23 cellular contexts compared by ENCODE assay signal in the genomic region with DNA sequence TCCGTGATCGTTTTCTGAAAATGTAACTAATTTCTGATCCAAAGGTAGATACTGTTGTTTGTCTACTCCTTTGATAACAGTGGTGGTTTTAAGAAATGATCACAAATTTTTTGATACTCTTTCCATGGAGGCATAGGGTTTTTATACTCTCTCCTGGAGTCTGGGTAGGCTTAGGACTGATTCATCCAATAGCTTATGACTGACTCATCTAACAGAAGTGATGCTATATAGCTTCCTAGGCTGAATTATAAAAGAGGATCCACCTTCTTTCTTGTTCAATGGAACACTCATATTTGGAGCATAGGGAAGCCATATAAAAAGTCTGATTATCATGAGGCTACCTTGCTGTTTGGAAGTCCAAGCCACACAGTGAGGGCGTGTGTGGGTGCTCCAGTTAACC.
DNase-seq lines count a peak whose midpoint lies in the region; ATAC-seq and TF ChIP-seq lines count a peak whose summit lies in the region.
"Had no signal": no experiment of that assay in that cellular context is flagged by ENCODE, and none has a peak within 500 bp of the region (broad histone marks: within the 10 kb centered on the region; RNA-seq: fewer than 3 reads in every experiment).

No MANE protein-coding gene starts in this region.

- no peak overlapping the region for H3K27ac Mint-ChIP-seq in MCF 10A (ENCODE audit: low read depth, unreplicated experiment)
- no peak overlapping the region for H3K27ac Mint-ChIP-seq in natural killer cell treated with Interleukin-12 subunit alpha and Interleukin-12 subunit beta and Interleukin-15 and Interleukin-18, amount 100 ng/mL, for 72 hours
- H3K27ac Mint-ChIP-seq: activated CD8-positive, alpha-beta T cell treated with anti-CD3 and anti-CD28 coated beads, Interleukin-2, amount 10 ng/mL, durations not matched to agents 7 days and 5 days; activated naive CD4-positive, alpha-beta T cell treated with anti-CD3 and anti-CD28 coated beads for 36 hours; CD14-positive monocyte; memory B cell; type B pancreatic cell had no signal

- H3K9me3 ChIP-seq in breast epithelium = peaks cover 0 to 14% of the 10 kb centered on the region in 2 donors

- no peaks in the 10 kb centered on the region for H3K4me1 Mint-ChIP-seq in MCF 10A (ENCODE audit: insufficient read depth, unreplicated experiment)
- peaks cover 17 to 19% of the 10 kb centered on the region in 2 donors for H3K4me1 Mint-ChIP-seq in natural killer cell treated with Interleukin-12 subunit alpha and Interleukin-12 subunit beta and Interleukin-15 and Interleukin-18, amount 100 ng/mL, for 72 hours (ENCODE audit: low read depth in 2 of 2)

- no peaks in the 10 kb centered on the region for H3K36me3 ChIP-seq in breast epithelium
- H3K36me3 ChIP-seq: stomach had no signal

- H3K27me3 ChIP-seq in breast epithelium = no peaks in the 10 kb centered on the region
- H3K27me3 ChIP-seq: hepatocyte, stomach had no signal

- no peak overlapping the region for H3K4me3 Mint-ChIP-seq in MCF 10A (ENCODE audit: unreplicated experiment)
- no peak overlapping the region for H3K4me3 Mint-ChIP-seq in natural killer cell treated with Interleukin-12 subunit alpha and Interleukin-12 subunit beta and Interleukin-15 and Interleukin-18, amount 100 ng/mL, for 72 hours
- H3K4me3 Mint-ChIP-seq: activated CD8-positive, alpha-beta T cell treated with anti-CD3 and anti-CD28 coated beads, Interleukin-2, amount 10 ng/mL, durations not matched to agents 7 days and 5 days; activated naive CD4-positive, alpha-beta T cell treated with anti-CD3 and anti-CD28 coated beads for 36 hours; activated T-cell treated with anti-CD3 and anti-CD28 coated beads, Interleukin-2, amount 50 U/mL, for 4 hours; CD14-positive monocyte; memory B cell; naive B cell; type B pancreatic cell had no signal

- intact Hi-C loops in MCF 10A (cut with micrococcal nuclease) = no loop called here
- intact Hi-C loops in breast epithelium (cut with DNase I; ENCODE audit: low total_unique reads) = no loop called here

- TF ChIP-seq CTCF in MCF 10A (IDR thresholded peaks at IDR 0.05; ENCODE audit: unreplicated experiment) (no peak), breast epithelium (IDR thresholded peaks at IDR 0.05) (no peak), RWPE1 (conservative IDR thresholded peaks at IDR 0.05; ENCODE audit: low read depth) (no peak), fibroblast of pulmonary artery (IDR thresholded peaks at IDR 0.05; ENCODE audit: low read length, missing control alignments) (no peak)

- no peaks in the 10 kb centered on the region for H3K9me3 Mint-ChIP-seq in MCF 10A (ENCODE audit: unreplicated experiment)
- H3K9me3 Mint-ChIP-seq in natural killer cell treated with Interleukin-12 subunit alpha and Interleukin-12 subunit beta and Interleukin-15 and Interleukin-18, amount 100 ng/mL, for 72 hours = no peaks in the 10 kb centered on the region
- H3K9me3 Mint-ChIP-seq: type B pancreatic cell had no signal

- POLR2A ChIA-PET in MCF 10A (lab: Yijun Ruan, JAX) (interaction anchor here (0.7 to 1.0 kb wide), 2 partner anchors 65 to 133 kb away, joined by 3 read pairs; no protein-coding TSS in a partner anchor), RWPE1 (lab: Yijun Ruan, JAX; ENCODE audit: low non-redundant PET) (no interaction called here)

- no peaks in the 10 kb centered on the region for H3K36me3 Mint-ChIP-seq in MCF 10A (ENCODE audit: insufficient read depth, unreplicated experiment)
- H3K36me3 Mint-ChIP-seq in natural killer cell treated with Interleukin-12 subunit alpha and Interleukin-12 subunit beta and Interleukin-15 and Interleukin-18, amount 100 ng/mL, for 72 hours = no peaks in the 10 kb centered on the region
- H3K36me3 Mint-ChIP-seq: CD14-positive monocyte, naive B cell, type B pancreatic cell had no signal

- ATAC-seq in natural killer cell treated with Interleukin-12 subunit alpha and Interleukin-12 subunit beta and Interleukin-15 and Interleukin-18, amount 100 ng/mL, for 72 hours = no peak
- ATAC-seq: activated CD8-positive, alpha-beta T cell treated with anti-CD3 and anti-CD28 coated beads, Interleukin-2, amount 10 ng/mL, durations not matched to agents 7 days and 5 days; activated T-cell treated with anti-CD3 and anti-CD28 coated beads, Interleukin-2, amount 50 U/mL, for 4 hours had no signal

- CTCF ChIA-PET in MCF 10A (lab: Yijun Ruan, JAX) (interaction anchor here (0.6 kb wide), 1 partner anchor 91 kb away, joined by 3 read pairs; no protein-coding TSS in a partner anchor), RWPE1 (lab: Yijun Ruan, JAX) (interaction anchor here (0.6 kb wide), 1 partner anchor 16 kb away, joined by 3 read pairs; no protein-coding TSS in a partner anchor)

- no peak for TF ChIP-seq POLR2A in breast epithelium (IDR thresholded peaks at IDR 0.05)

- H3K27ac ChIP-seq in breast epithelium (no peak overlapping the region), RWPE1 (no peak overlapping the region)
- H3K27ac ChIP-seq: 22Rv1, hepatocyte, stomach had no signal

- DNase-seq in MCF 10A (ENCODE audit: unreplicated experiment) = peak; percentile 11
- no peak for DNase-seq in breast epithelium (ENCODE audit: low spot score in 2 of 2)
- DNase-seq in RWPE1 (ENCODE audit: low spot score) = peak; percentile 54
- peak; percentile 11 for DNase-seq in fibroblast of pulmonary artery (ENCODE audit: low read depth)
- DNase-seq in SKM-1 treated with dmso at 0.1 percent for 144 hours (lab: John Stamatoyannopoulos, UW; ENCODE audit: unreplicated experiment) = no peak
- no peak for DNase-seq in NCI-H2107 treated with DMSO at 0.1 percent for 48 hours (lab: John Stamatoyannopoulos, UW; ENCODE audit: unreplicated experiment)
- no peak for DNase-seq in activated CD4-positive, CD25-positive, alpha-beta regulatory T cell treated with anti-CD3 and anti-CD28 coated beads, Interleukin-2, amount 50 U/mL, for 72 hours
- no peak for DNase-seq in natural killer cell treated with Interleukin-12 subunit alpha and Interleukin-12 subunit beta and Interleukin-15 and Interleukin-18, amount 100 ng/mL, for 72 hours (ENCODE audit: low spot score)
- DNase-seq: activated CD4-positive, CD25-positive, alpha-beta regulatory T cell; activated CD8-positive, alpha-beta T cell treated with anti-CD3 and anti-CD28 coated beads, Interleukin-2, amount 10 ng/mL, durations not matched to agents 7 days and 5 days; activated naive CD4-positive, alpha-beta T cell treated with anti-CD3 and anti-CD28 coated beads for 36 hours; activated T-cell treated with anti-CD3 and anti-CD28 coated beads, Interleukin-2, amount 50 U/mL, for 4 hours; effector CD8-positive, alpha-beta T cell; H7; MV-4-11; naive B cell; NCI-H187 treated with DMSO at 0.1 percent for 48 hours; stomach had no signal

- H3K27me3 Mint-ChIP-seq in MCF 10A (ENCODE audit: insufficient read depth, unreplicated experiment) = no peaks in the 10 kb centered on the region
- no peaks in the 10 kb centered on the region for H3K27me3 Mint-ChIP-seq in natural killer cell treated with Interleukin-12 subunit alpha and Interleukin-12 subunit beta and Interleukin-15 and Interleukin-18, amount 100 ng/mL, for 72 hours

- BruUV-seq in MCF 10A (replicated peaks; lab: Mats Ljungman, UMichigan) = no TSS peak

- H3K4me3 ChIP-seq in breast epithelium (no peak overlapping the region), fibroblast of pulmonary artery (replicated peaks; ENCODE audit: low read depth, low read length) (no peak overlapping the region)
- H3K4me3 ChIP-seq: hepatocyte, stomach had no signal

- H3K4me1 ChIP-seq in breast epithelium = no peaks in the 10 kb centered on the region
- H3K4me1 ChIP-seq: stomach had no signal

Comparison
In these comparisons a context has a peak if more than half of its experiments do, and no peak if none do; other contexts are left out.
1. DNase-seq: peak in MCF 10A (single experiment), RWPE1 (single experiment) and fibroblast of pulmonary artery (single experiment); none in breast epithelium (0 of 2), SKM-1 treated with dmso at 0.1 percent for 144 hours (single experiment), NCI-H2107 treated with DMSO at 0.1 percent for 48 hours (single experiment), activated CD4-positive, CD25-positive, alpha-beta regulatory T cell treated with anti-CD3 and anti-CD28 coated beads, Interleukin-2, amount 50 U/mL, for 72 hours (single experiment) and natural killer cell treated with Interleukin-12 subunit alpha and Interleukin-12 subunit beta and Interleukin-15 and Interleukin-18, amount 100 ng/mL, for 72 hours (single experiment).